In genomic region chr17:41779954-41780353, GRCh38 we compare ENCODE assay signal across 17 cellular contexts. TPM values are rescaled to one million over a fixed set of nuclear protein-coding genes. Genes with fewer than 3 reads are reported as not detected.
DNase-seq lines count a peak whose midpoint lies in the region; ATAC-seq, FAIRE-seq and TF ChIP-seq lines count a peak whose summit lies in the region.
"Had no signal": no experiment of that assay in that cellular context is flagged by ENCODE, and none has a peak within 500 bp of the region (broad histone marks: within the 10 kb centered on the region; RNA-seq: fewer than 3 reads in every experiment).

No MANE protein-coding gene starts in this region.

- CTCF ChIA-PET in A549 (lab: Yijun Ruan, JAX), result interaction anchor here (0.6 to 96.0 kb wide), 3 partner anchors 8 to 114 kb away, joined by 3 to 3262 read pairs (median 3262); partner anchors contain the start of genes FKBP10, GAST, HAP1 and JUP

- no peak overlapping the region for H2BK12ac ChIP-seq in mesenchymal stem cell (ENCODE audit: low read length in 2 of 2)

- no peak overlapping the region for H2BK15ac ChIP-seq in mesenchymal stem cell (ENCODE audit: low read depth, poor library complexity, severe bottlenecking)

- no peak for FAIRE-seq in A549 (lab: Jason Lieb, UNC)

- no peak overlapping the region for H3K4ac ChIP-seq in mesenchymal stem cell (ENCODE audit: low read depth in 1 of 2, low read length in 2 of 2)

- H4K91ac ChIP-seq in mesenchymal stem cell (ENCODE audit: low read length), result peak overlapping the region; percentile 18

- H3K4me3 ChIP-seq in A549, result no peak overlapping the region
- 0 out of 20 replicates have a peak overlapping the region, but pooled peaks of 1 of the 10 experiments have one; percentile 24 for H3K4me3 ChIP-seq in BLaER1 treated with 17β-estradiol and CSF1 and Interleukin-3, amounts not matched to agents 10 nM and 100 nM
- H3K4me3 ChIP-seq in mesenchymal stem cell (ENCODE audit: insufficient read depth in 1 of 2, low read depth in 1 of 2, low read length in 2 of 2), result no peak overlapping the region
- no peak overlapping the region for H3K4me3 ChIP-seq in colonic mucosa

- H2BK5ac ChIP-seq in mesenchymal stem cell (ENCODE audit: low read depth, low read length, poor library complexity, severe bottlenecking), result no peak overlapping the region

- DNase-seq in A549 (ENCODE audit: low read depth in 1 of 2, low spot score in 1 of 2) (no peak), mesenchymal stem cell (no peak), colonic mucosa (no peak)
- DNase-seq in stimulated activated effector memory CD8-positive, alpha-beta T cell treated with anti-CD3 and anti-CD28 coated beads, Interleukin-12 subunit alpha, Interleukin-12 subunit beta, amount 100 ng/mL, for 72 hours (ENCODE audit: low spot score in 2 of 2), result no peak
- DNase-seq: C1 segment of cervical spinal cord, GOT3, Kasumi-1, NCI-H1105 treated with DMSO at 0.1 percent for 48 hours, NCI-H1694 treated with DMSO at 0.1 percent for 48 hours, NCI-H2107, NCI-H226, NCI-H524 treated with DMSO at 0.1 percent for 48 hours, SHP77 treated with DMSO at 0.1 percent for 48 hours had no signal

- no peak for TF ChIP-seq CTCF in A549 (IDR thresholded peaks at IDR 0.05)
- no peak for TF ChIP-seq CTCF in VCaP (conservative IDR thresholded peaks at IDR 0.05)
- no peak for TF ChIP-seq CTCF in colonic mucosa (IDR thresholded peaks at IDR 0.05)

- peaks cover 15% of the 10 kb centered on the region for H3K4me1 Mint-ChIP-seq in stimulated activated effector memory CD8-positive, alpha-beta T cell treated with anti-CD3 and anti-CD28 coated beads, Interleukin-12 subunit alpha, Interleukin-12 subunit beta, amount 100 ng/mL, for 72 hours

- WGBS in A549 (ENCODE audit: missing lambda C conversion rate), result 100% methylated on average over 1 of the region's 1 CpG
- WGBS in mesenchymal stem cell, result 100% methylated on average over 1 of the region's 1 CpG

- H3K9me3 ChIP-seq in A549 (no peaks in the 10 kb centered on the region), mesenchymal stem cell (ENCODE audit: control insufficient read depth, low read length) (no peaks in the 10 kb centered on the region), colonic mucosa (no peaks in the 10 kb centered on the region)
- H3K9me3 ChIP-seq in BLaER1 treated with 17β-estradiol and CSF1 and Interleukin-3, amounts not matched to agents 10 nM and 100 nM (replicated peaks in 1 of 11), result no peaks in the 10 kb centered on the region

- H3K9ac ChIP-seq in BLaER1 treated with 17β-estradiol and CSF1 and Interleukin-3, amounts not matched to agents 10 nM and 100 nM, result peak overlapping the region in 8 of 11 experiments; percentile 17 to 63 (median 57); a peak in 6 of 22 replicates
- H3K9ac ChIP-seq in mesenchymal stem cell (ENCODE audit: low read length) (no peak overlapping the region), colonic mucosa (ENCODE audit: low read depth in 2 of 2, low read length in 2 of 2) (no peak overlapping the region)

- intact Hi-C loops in colonic mucosa (cut with DNase I), result no loop called here

- peaks cover 15 to 33% (median 27%) of the 10 kb centered on the region in 11 experiments; a peak in 21 of 22 replicates for H3K36me3 ChIP-seq in BLaER1 treated with 17β-estradiol and CSF1 and Interleukin-3, amounts not matched to agents 10 nM and 100 nM
- peaks cover 0 to 49% of the 10 kb centered on the region in 2 experiments for H3K36me3 ChIP-seq in mesenchymal stem cell (ENCODE audit: control insufficient read depth in 1 of 2, insufficient read depth in 2 of 2, low read depth in 1 of 2, low read length in 2 of 2)
- H3K36me3 ChIP-seq in colonic mucosa, result no peaks in the 10 kb centered on the region

- ATAC-seq in A549 (no peak), HG02678 (IDR thresholded peaks at IDR 0.05; ENCODE audit: unreplicated experiment) (no peak)
- ATAC-seq in stimulated activated effector memory CD8-positive, alpha-beta T cell treated with anti-CD3 and anti-CD28 coated beads, Interleukin-12 subunit alpha, Interleukin-12 subunit beta, amount 100 ng/mL, for 72 hours, result no peak
- ATAC-seq: SK-N-SH treated with all-trans-retinoic acid at 6 μM for 48 hours had no signal

- H3K18ac ChIP-seq in mesenchymal stem cell (ENCODE audit: low read depth in 1 of 2, low read length in 2 of 2), result peak overlapping the region in 1 of 2 experiments; percentile 7

- no peak overlapping the region for H3K4me3 Mint-ChIP-seq in stimulated activated effector memory CD8-positive, alpha-beta T cell treated with anti-CD3 and anti-CD28 coated beads, Interleukin-12 subunit alpha, Interleukin-12 subunit beta, amount 100 ng/mL, for 72 hours

- peak overlapping the region; percentile 98 for H2AK5ac ChIP-seq in mesenchymal stem cell (ENCODE audit: low read length, severe bottlenecking)

- no peaks in the 10 kb centered on the region for H3K36me3 Mint-ChIP-seq in stimulated activated effector memory CD8-positive, alpha-beta T cell treated with anti-CD3 and anti-CD28 coated beads, Interleukin-12 subunit alpha, Interleukin-12 subunit beta, amount 100 ng/mL, for 72 hours

- no peak for TF ChIP-seq POLR2A in A549 (IDR thresholded peaks at IDR 0.05; ENCODE audit: low read length)

- H4K20me1 ChIP-seq in BLaER1 treated with 17β-estradiol and CSF1 and Interleukin-3, amounts not matched to agents 10 nM and 100 nM, result peaks cover 72 to 99% (median 87%) of the 10 kb centered on the region in 11 experiments

- H3K9me3 Mint-ChIP-seq in stimulated activated effector memory CD8-positive, alpha-beta T cell treated with anti-CD3 and anti-CD28 coated beads, Interleukin-12 subunit alpha, Interleukin-12 subunit beta, amount 100 ng/mL, for 72 hours, result no peaks in the 10 kb centered on the region

- POLR2A ChIA-PET in A549 (lab: Yijun Ruan, JAX), result interaction anchor here (1.0 kb wide), 2 partner anchors 31 to 46 kb away, joined by 3 read pairs; no protein-coding TSS in a partner anchor

- no peak overlapping the region for H3K23ac ChIP-seq in mesenchymal stem cell (ENCODE audit: low read length in 2 of 2)

- H3K79me1 ChIP-seq in mesenchymal stem cell (replicated peaks; ENCODE audit: low read length, poor library complexity, severe bottlenecking), result peaks cover 2% of the 10 kb centered on the region

- H3K4me1 ChIP-seq in A549 (peaks cover 89% of the 10 kb centered on the region), mesenchymal stem cell (ENCODE audit: control insufficient read depth, insufficient read depth, low read depth, low read length) (peaks cover 62% of the 10 kb centered on the region), colonic mucosa (peaks cover 35% of the 10 kb centered on the region)
- peaks cover 87 to 99% (median 95%) of the 10 kb centered on the region in 10 experiments for H3K4me1 ChIP-seq in BLaER1 treated with 17β-estradiol and CSF1 and Interleukin-3, amounts not matched to agents 10 nM and 100 nM

- no peak overlapping the region for H4K8ac ChIP-seq in mesenchymal stem cell (ENCODE audit: low read length)

- no peak overlapping the region for H2BK120ac ChIP-seq in mesenchymal stem cell (ENCODE audit: low read depth, low read length)

- TF ChIP-seq EP300 in A549 (IDR thresholded peaks at IDR 0.05), result no peak

- no peak overlapping the region for H3K14ac ChIP-seq in mesenchymal stem cell (ENCODE audit: low read length in 2 of 2)

- TF ChIP-seq RAD21 in A549 (conservative IDR thresholded peaks at IDR 0.05 in 1 of 2, IDR thresholded peaks at IDR 0.05 in 1 of 2), result no peak

- H3K27ac ChIP-seq in A549 (peak overlapping the region; percentile 89 to 93; a peak in 5 of 6 replicates), VCaP (peak overlapping the region; percentile 89), mesenchymal stem cell (ENCODE audit: low read length, poor library complexity, severe bottlenecking) (peak overlapping the region; percentile 53), colonic mucosa (no peak overlapping the region)
- H3K27ac ChIP-seq in BLaER1 treated with 17β-estradiol and CSF1 and Interleukin-3, amounts not matched to agents 10 nM and 100 nM, result peak overlapping the region in 10 of 11 experiments; percentile 22 to 97 (median 68); a peak in 18 of 22 replicates

- H3K27me3 ChIP-seq in BLaER1 treated with 17β-estradiol and CSF1 and Interleukin-3, amounts not matched to agents 10 nM and 100 nM, result no peaks in the 10 kb centered on the region
- H3K27me3 ChIP-seq in mesenchymal stem cell (ENCODE audit: control insufficient read depth in 1 of 2, insufficient read depth in 1 of 2, low read length in 2 of 2), result peaks cover 0 to 7% of the 10 kb centered on the region in 2 experiments
- no peaks in the 10 kb centered on the region for H3K27me3 ChIP-seq in colonic mucosa

- no peak overlapping the region for H3K27ac Mint-ChIP-seq in stimulated activated effector memory CD8-positive, alpha-beta T cell treated with anti-CD3 and anti-CD28 coated beads, Interleukin-12 subunit alpha, Interleukin-12 subunit beta, amount 100 ng/mL, for 72 hours

- H3K4me2 ChIP-seq in A549, result peak overlapping the region; percentile 4; the same call in 1 of the 3 replicates
- peak overlapping the region; percentile 76 to 99 (median 90) for H3K4me2 ChIP-seq in BLaER1 treated with 17β-estradiol and CSF1 and Interleukin-3, amounts not matched to agents 10 nM and 100 nM
- H3K4me2 ChIP-seq in mesenchymal stem cell (ENCODE audit: low read length, poor library complexity, severe bottlenecking), result no peak overlapping the region

- no peak overlapping the region for H2AFZ ChIP-seq in mesenchymal stem cell (ENCODE audit: low read depth, low read length)

RNA-seq across cellular contexts. Expression of gene JUP, which starts 6.6 kb away (rescaled TPM):
- polyA plus RNA-seq in A549 (2011; rRNA removed), result 54.8 and 110 TPM in 2 replicates
- 93.3 and 130 TPM in 2 replicates for polyA plus RNA-seq in A549 (2012; cell fraction: cytosol; rRNA removed)
- polyA plus RNA-seq in A549 (2012; cell fraction: nucleus; rRNA removed), result 256 and 307 TPM in 2 replicates
- 63.3 to 127 TPM (median 107 TPM) in 3 replicates for polyA plus RNA-seq in A549 (2017; fragmentation: RNase III; extraction: RNeasy Plus Mini Kit Qiagen cat#74134 plus additional on column Dnase treatment)
- 102 and 136 TPM in 2 replicates for polyA minus RNA-seq in A549 (2011; rRNA and poly(A)+ RNA removed)
- polyA plus RNA-seq in mesenchymal stem cell (2013, experiment 1 of 2), result 146 TPM
- polyA plus RNA-seq in mesenchymal stem cell (2013, experiment 2 of 2), result 140 TPM
- total RNA-seq in colonic mucosa, result 100 to 1,000 TPM; 317 to 353 TPM

RNA-seq across cellular contexts. Expression of gene P3H4, which starts 31.8 kb away (rescaled TPM):
- 32.1 and 36.0 TPM in 2 replicates for polyA plus RNA-seq in A549 (2011; rRNA removed)
- 61.6 and 63.9 TPM in 2 replicates for polyA plus RNA-seq in A549 (2012; cell fraction: cytosol; rRNA removed)
- polyA plus RNA-seq in A549 (2012; cell fraction: nucleus; rRNA removed), result 42.3 and 56.5 TPM in 2 replicates
- 41.6 to 62.1 TPM (median 52.8 TPM) in 3 replicates for polyA plus RNA-seq in A549 (2017; fragmentation: RNase III; extraction: RNeasy Plus Mini Kit Qiagen cat#74134 plus additional on column Dnase treatment)
- 24.5 and 24.7 TPM in 2 replicates for polyA minus RNA-seq in A549 (2011; rRNA and poly(A)+ RNA removed)
- 63.6 TPM for polyA plus RNA-seq in mesenchymal stem cell (2013, experiment 1 of 2)
- 62.2 TPM for polyA plus RNA-seq in mesenchymal stem cell (2013, experiment 2 of 2)
- total RNA-seq in colonic mucosa, result 10 to 100 TPM in 1 of 2 donors, 1 to 10 TPM in 1; 8.5 to 16.7 TPM

RNA-seq across cellular contexts. Expression of gene FKBP10, which starts 32.9 kb away (rescaled TPM):
- polyA plus RNA-seq in A549 (2011; rRNA removed) (109 and 112 TPM in 2 replicates), A549 (2017; fragmentation: RNase III; extraction: RNeasy Plus Mini Kit Qiagen cat#74134 plus additional on column Dnase treatment) (109 to 121 TPM (median 119 TPM) in 3 replicates)
- 159 and 188 TPM in 2 replicates for polyA plus RNA-seq in A549 (2012; cell fraction: cytosol; rRNA removed)
- polyA plus RNA-seq in A549 (2012; cell fraction: nucleus; rRNA removed), result 819 and 928 TPM in 2 replicates
- 95.2 and 115 TPM in 2 replicates for polyA minus RNA-seq in A549 (2011; rRNA and poly(A)+ RNA removed)
- 641 TPM for polyA plus RNA-seq in mesenchymal stem cell (2013, experiment 1 of 2)
- 626 TPM for polyA plus RNA-seq in mesenchymal stem cell (2013, experiment 2 of 2)
- total RNA-seq in colonic mucosa, result 10 to 100 TPM; 10.3 to 12.8 TPM

RNA-seq across cellular contexts. Expression of gene HAP1, which starts 45.5 kb away (rescaled TPM):
- polyA plus RNA-seq in A549 (2011; rRNA removed) (2.0 and 2.2 TPM in 2 replicates), A549 (2017; fragmentation: RNase III; extraction: RNeasy Plus Mini Kit Qiagen cat#74134 plus additional on column Dnase treatment) (1.3 to 2.3 TPM (median 1.6 TPM) in 3 replicates)
- 0.86 and 1.2 TPM in 2 replicates for polyA plus RNA-seq in A549 (2012; cell fraction: cytosol; rRNA removed)
- polyA plus RNA-seq in A549 (2012; cell fraction: nucleus; rRNA removed), result 8.2 and 8.4 TPM in 2 replicates
- 0.66 and 1.2 TPM in 2 replicates for polyA minus RNA-seq in A549 (2011; rRNA and poly(A)+ RNA removed)
- polyA plus RNA-seq in mesenchymal stem cell (2013, experiment 1 of 2), result 1.6 TPM
- 1.5 TPM for polyA plus RNA-seq in mesenchymal stem cell (2013, experiment 2 of 2)
- total RNA-seq in colonic mucosa, result under 1 TPM; 0.10 to 0.53 TPM

RNA-seq across cellular contexts. Expression of gene NT5C3B, which starts 56.1 kb away (rescaled TPM):
- polyA plus RNA-seq in A549 (2011; rRNA removed), result 167 and 171 TPM in 2 replicates
- polyA plus RNA-seq in A549 (2012; cell fraction: cytosol; rRNA removed), result 123 and 126 TPM in 2 replicates
- 81.6 and 83.4 TPM in 2 replicates for polyA plus RNA-seq in A549 (2012; cell fraction: nucleus; rRNA removed)
- polyA plus RNA-seq in A549 (2017; fragmentation: RNase III; extraction: RNeasy Plus Mini Kit Qiagen cat#74134 plus additional on column Dnase treatment), result 109 to 118 TPM (median 114 TPM) in 3 replicates
- 75.3 and 79.7 TPM in 2 replicates for polyA minus RNA-seq in A549 (2011; rRNA and poly(A)+ RNA removed)
- 50.3 TPM for polyA plus RNA-seq in mesenchymal stem cell (2013, experiment 1 of 2)
- 50.3 TPM for polyA plus RNA-seq in mesenchymal stem cell (2013, experiment 2 of 2)
- total RNA-seq in colonic mucosa, result 10 to 100 TPM; 19.5 to 20.2 TPM

Comparison
In these comparisons a context has a peak if more than half of its experiments do, and no peak if none do; other contexts are left out.
1. H3K9ac ChIP-seq: peak in BLaER1 treated with 17β-estradiol and CSF1 and Interleukin-3, amounts not matched to agents 10 nM and 100 nM (8 of 11); none in mesenchymal stem cell (single experiment) and colonic mucosa (0 of 2).